Comparison of ENCODE assay signal across 1 cellular context in genomic region chr11:118277312-118277711, GRCh38.
A peak's percentile ranks its signal among the peaks of the same experiment; 100 is the strongest.
TF ChIP-seq lines count a peak whose summit lies in the region.

No MANE protein-coding gene starts in this region.

TF ChIP-seq in GM12878, 131 proteins besides CTCF, POLR2A, EP300 and RAD21:
- TF ChIP-seq MEF2B (IDR thresholded peaks at IDR 0.05; ENCODE audit: partially characterized antibody, poor library complexity, severe bottlenecking) (no peak), EED (IDR thresholded peaks at IDR 0.05; ENCODE audit: low read depth) (peak; percentile 82), SPI1 (IDR thresholded peaks at IDR 0.05; ENCODE audit: borderline replicate concordance, insufficient read depth, low read depth, low read length) (peak; percentile 61; the same call in 1 of the 2 replicates), CEBPZ (IDR thresholded peaks at IDR 0.05; ENCODE audit: low read depth, low read length) (no peak), ATF3 (IDR thresholded peaks at IDR 0.05; ENCODE audit: borderline replicate concordance, extremely low read depth, low read depth, low read length) (no peak), IKZF2 (IDR thresholded peaks at IDR 0.05) (peak; percentile 30 to 33; a peak in 1 of 4 replicates), ZNF687 (IDR thresholded peaks at IDR 0.05) (no peak), BCL11A (IDR thresholded peaks at IDR 0.05; ENCODE audit: low read depth, low read length) (no peak), ZSCAN29 (IDR thresholded peaks at IDR 0.05) (no peak), SUPT20H (IDR thresholded peaks at IDR 0.05; ENCODE audit: borderline replicate concordance, control insufficient read depth, low read depth, low read length) (no peak), TCF12 (IDR thresholded peaks at IDR 0.05; ENCODE audit: low read depth, low read length) (0 out of 2 replicates have a peak, but pooled peaks have one; percentile 57), GABPA (IDR thresholded peaks at IDR 0.05; ENCODE audit: low read depth) (no peak)
